In genomic region chr17:75130059-75130631, GRCh38 we compare ENCODE assay signal across 7 cellular contexts. TPM values are rescaled to one million over a fixed set of nuclear protein-coding genes. Genes with fewer than 3 reads are reported as not detected.
A peak's percentile ranks its signal among the peaks of the same experiment; 100 is the strongest.
DNase-seq lines count a peak whose midpoint lies in the region; ATAC-seq and TF ChIP-seq lines count a peak whose summit lies in the region.
"Had no signal": no experiment of that assay in that cellular context is flagged by ENCODE, and none has a peak within 500 bp of the region (broad histone marks: within the 10 kb centered on the region; RNA-seq: fewer than 3 reads in every experiment).

No MANE protein-coding gene starts in this region.

- H3K27me3 Mint-ChIP-seq in activated CD4-positive, alpha-beta T cell treated with anti-CD3 and anti-CD28 coated beads, Interleukin-2, amount 10 ng/mL, durations not matched to agents 7 days and 5 days: no peaks in the 10 kb centered on the region

- CTCF ChIA-PET in activated CD4-positive, alpha-beta T cell treated with anti-CD3 and anti-CD28 coated beads, Interleukin-2, amount 10 ng/mL, durations not matched to agents 7 days and 5 days (lab: Charles Lee): interaction anchor here (0.6 to 13.8 kb wide), 10 partner anchors 9 to 108 kb away, joined by 3 to 150 read pairs (median 6); no protein-coding TSS in a partner anchor

- POLR2A ChIA-PET in activated CD4-positive, alpha-beta T cell treated with anti-CD3 and anti-CD28 coated beads, Interleukin-2, amount 10 ng/mL, durations not matched to agents 7 days and 5 days (lab: Charles Lee): no interaction called here

- H3K27ac Mint-ChIP-seq in activated CD4-positive, alpha-beta T cell treated with anti-CD3 and anti-CD28 coated beads, Interleukin-2, amount 10 ng/mL, durations not matched to agents 7 days and 5 days: no peak overlapping the region

- TF ChIP-seq CTCF in epithelial cell of proximal tubule (conservative IDR thresholded peaks at IDR 0.05; ENCODE audit: low read depth, low read length): no peak

- DNase-seq in activated CD4-positive, alpha-beta T cell treated with anti-CD3 and anti-CD28 coated beads, Interleukin-2, amount 10 ng/mL, durations not matched to agents 7 days and 5 days: no peak
- no peak for DNase-seq in activated CD4-positive, alpha-beta T cell treated with anti-CD3 and anti-CD28 coated beads, Interleukin-2, amount 50 U/mL, for 1 hour
- no peak for DNase-seq in epithelial cell of proximal tubule (ENCODE audit: low read depth)
- DNase-seq: NCI-H2029 treated with DMSO at 0.1 percent for 48 hours had no signal

- peaks cover 8% of the 10 kb centered on the region for H3K4me1 ChIP-seq in stomach smooth muscle (ENCODE audit: control insufficient read depth, insufficient read depth, low read length)

- no peaks in the 10 kb centered on the region for H3K9me3 Mint-ChIP-seq in activated CD4-positive, alpha-beta T cell treated with anti-CD3 and anti-CD28 coated beads, Interleukin-2, amount 10 ng/mL, durations not matched to agents 7 days and 5 days

- no peaks in the 10 kb centered on the region for H3K27me3 ChIP-seq in stomach smooth muscle (ENCODE audit: control insufficient read depth in 1 of 2, insufficient read depth in 2 of 2, low read length in 2 of 2)

- peaks cover 21% of the 10 kb centered on the region for H3K36me3 Mint-ChIP-seq in activated CD4-positive, alpha-beta T cell treated with anti-CD3 and anti-CD28 coated beads, Interleukin-2, amount 10 ng/mL, durations not matched to agents 7 days and 5 days (ENCODE audit: low read depth)

- H3K4me3 ChIP-seq in epithelial cell of proximal tubule (ENCODE audit: low read depth, low read length) (peak overlapping the region; percentile 94), stomach smooth muscle (ENCODE audit: low read length in 2 of 2) (peak overlapping the region; percentile 84)

- H3K36me3 ChIP-seq in stomach smooth muscle (ENCODE audit: control insufficient read depth in 2 of 2, insufficient read depth in 2 of 2, low read length in 2 of 2): peaks cover 0 to 4% of the 10 kb centered on the region in 2 donors

- ATAC-seq in HG03097 (IDR thresholded peaks at IDR 0.05; ENCODE audit: low FRiP score, unreplicated experiment) (no peak), GM18867 (IDR thresholded peaks at IDR 0.05; ENCODE audit: unreplicated experiment) (no peak)

- no peaks in the 10 kb centered on the region for H3K9me3 ChIP-seq in stomach smooth muscle (ENCODE audit: control insufficient read depth in 2 of 2, low read length in 2 of 2)

- peak overlapping the region; percentile 77 for H3K27ac ChIP-seq in stomach smooth muscle (ENCODE audit: low read length)

- peaks cover 41% of the 10 kb centered on the region for H3K4me1 Mint-ChIP-seq in activated CD4-positive, alpha-beta T cell treated with anti-CD3 and anti-CD28 coated beads, Interleukin-2, amount 10 ng/mL, durations not matched to agents 7 days and 5 days

- H3K4me3 Mint-ChIP-seq in activated CD4-positive, alpha-beta T cell treated with anti-CD3 and anti-CD28 coated beads, Interleukin-2, amount 10 ng/mL, durations not matched to agents 7 days and 5 days: peak overlapping the region; percentile 83

- H3K9ac ChIP-seq in stomach smooth muscle (ENCODE audit: low read length in 2 of 2): peak overlapping the region; percentile 13 to 81

RNA-seq across cellular contexts. Expression of gene NT5C, which starts 1.4 kb away (rescaled TPM):
- total RNA-seq in activated CD4-positive, alpha-beta T cell treated with anti-CD3 and anti-CD28 coated beads, Interleukin-2, amount 10 ng/mL, durations not matched to agents 7 days and 5 days: 10 to 100 TPM; 45.2 to 50.4 TPM
- total RNA-seq in epithelial cell of proximal tubule: 139 and 140 TPM in 2 replicates

RNA-seq across cellular contexts. Expression of gene ARMC7, which starts 20.4 kb away (rescaled TPM):
- 10 to 100 TPM; 18.5 to 18.8 TPM for total RNA-seq in activated CD4-positive, alpha-beta T cell treated with anti-CD3 and anti-CD28 coated beads, Interleukin-2, amount 10 ng/mL, durations not matched to agents 7 days and 5 days
- 8.5 and 12.3 TPM in 2 replicates for total RNA-seq in epithelial cell of proximal tubule

RNA-seq across cellular contexts. Expression of gene JPT1, which starts 24.2 kb away (rescaled TPM):
- total RNA-seq in activated CD4-positive, alpha-beta T cell treated with anti-CD3 and anti-CD28 coated beads, Interleukin-2, amount 10 ng/mL, durations not matched to agents 7 days and 5 days: 100 to 1,000 TPM; 277 to 280 TPM
- 539 and 692 TPM in 2 replicates for total RNA-seq in epithelial cell of proximal tubule

RNA-seq across cellular contexts. Expression of gene SLC16A5, which starts 42.4 kb away (rescaled TPM):
- 10 to 100 TPM; 11.4 to 12.2 TPM for total RNA-seq in activated CD4-positive, alpha-beta T cell treated with anti-CD3 and anti-CD28 coated beads, Interleukin-2, amount 10 ng/mL, durations not matched to agents 7 days and 5 days
- total RNA-seq in epithelial cell of proximal tubule: 15.1 and 15.9 TPM in 2 replicates

RNA-seq across cellular contexts. Expression of gene SUMO2, which starts 52.6 kb away (rescaled TPM):
- 100 to 1,000 TPM; 527 to 642 TPM for total RNA-seq in activated CD4-positive, alpha-beta T cell treated with anti-CD3 and anti-CD28 coated beads, Interleukin-2, amount 10 ng/mL, durations not matched to agents 7 days and 5 days
- 130 and 166 TPM in 2 replicates for total RNA-seq in epithelial cell of proximal tubule
